ENCODE assay signal across 19 cellular contexts in the genomic region with DNA sequence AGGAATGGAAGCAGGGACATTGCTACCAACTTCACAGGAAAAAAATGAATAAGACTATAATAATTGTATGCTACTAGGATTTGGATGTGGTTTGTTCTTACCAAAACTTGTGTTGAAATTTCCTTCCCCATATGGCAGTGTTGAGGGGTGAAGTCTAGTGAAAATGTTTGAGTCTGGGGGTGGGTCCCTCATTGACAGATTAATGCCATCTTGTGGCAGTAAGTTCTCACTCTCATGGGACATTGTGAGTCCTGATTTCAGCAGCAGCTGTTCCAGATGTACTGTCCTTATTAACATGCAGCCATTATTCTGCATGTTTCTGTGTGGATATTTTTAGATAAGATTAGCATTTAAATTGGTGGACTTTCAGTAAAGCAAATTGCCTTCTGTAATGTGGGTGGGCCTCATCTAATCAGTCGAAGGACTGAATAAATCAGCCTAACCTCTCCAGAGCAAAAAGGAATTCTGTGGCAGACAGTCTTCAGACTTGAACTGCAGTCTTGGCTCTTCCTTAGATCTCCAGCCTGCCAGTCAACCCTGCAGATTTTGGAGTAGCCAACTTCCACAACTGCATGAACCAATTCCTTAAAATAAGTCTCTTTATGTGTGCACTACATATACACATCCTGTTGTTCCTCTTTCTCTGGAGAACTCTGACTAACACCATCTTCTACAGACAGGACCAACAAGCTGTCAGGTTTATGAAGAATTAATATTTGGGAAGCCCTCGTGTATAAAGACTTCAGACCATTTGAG.
"Had no signal": no experiment of that assay in that cellular context is flagged by ENCODE, and none has a peak within 500 bp of the region (broad histone marks: within the 10 kb centered on the region; RNA-seq: fewer than 3 reads in every experiment).

No MANE protein-coding gene starts in this region.

- H3K4me3 ChIP-seq: colonic mucosa, lower lobe of right lung, tibial nerve, uterus had no signal

- H3K27ac ChIP-seq: colonic mucosa, lower lobe of right lung, tibial nerve, uterus had no signal

- H3K4me3 Mint-ChIP-seq: activated CD4-positive, alpha-beta T cell treated with anti-CD3 and anti-CD28 coated beads, Interleukin-2, amount 10 ng/mL, durations not matched to agents 24 days and 14 days; activated naive CD8-positive, alpha-beta T cell treated with anti-CD3 and anti-CD28 coated beads, Interleukin-2, amount 10 ng/mL, durations not matched to agents 7 days and 5 days; brain; nephron had no signal

- DNase-seq: activated CD8-positive, alpha-beta memory T cell treated with anti-CD3 and anti-CD28 coated beads for 24 hours; activated naive CD4-positive, alpha-beta T cell; activated naive CD8-positive, alpha-beta T cell treated with anti-CD3 and anti-CD28 coated beads, Interleukin-2, amount 10 ng/mL, durations not matched to agents 7 days and 5 days; central memory CD4-positive, alpha-beta T cell; colonic mucosa; left colon; lower lobe of right lung; nucleus accumbens; posterior cingulate gyrus; retina; stimulated activated CD4-positive, alpha-beta T cell treated with anti-CD3 and anti-CD28 coated beads, Interleukin-15, amount 100 ng/mL, for 24 hours; stimulated activated CD4-positive, alpha-beta T cell treated with anti-CD3 and anti-CD28 coated beads, Interleukin-4, amount 100 ng/mL, for 24 hours; stimulated activated naive CD4-positive, alpha-beta T cell treated with Interleukin-2 at 50 U/mL for 16 hours; substantia nigra; uterus had no signal

- H3K36me3 Mint-ChIP-seq: activated naive CD8-positive, alpha-beta T cell treated with anti-CD3 and anti-CD28 coated beads, Interleukin-2, amount 10 ng/mL, durations not matched to agents 7 days and 5 days; brain had no signal

- H3K27me3 ChIP-seq: colonic mucosa, tibial nerve, uterus had no signal

- H3K4me1 ChIP-seq: colonic mucosa, lower lobe of right lung, tibial nerve, uterus had no signal

- ATAC-seq: left colon, lower lobe of right lung had no signal

- H3K9me3 ChIP-seq: colonic mucosa, lower lobe of right lung, tibial nerve, uterus had no signal

- H3K36me3 ChIP-seq: colonic mucosa, lower lobe of right lung, tibial nerve, uterus had no signal

- H3K4me1 Mint-ChIP-seq: activated CD4-positive, alpha-beta T cell treated with anti-CD3 and anti-CD28 coated beads, Interleukin-2, amount 10 ng/mL, durations not matched to agents 24 days and 14 days; activated naive CD8-positive, alpha-beta T cell treated with anti-CD3 and anti-CD28 coated beads, Interleukin-2, amount 10 ng/mL, durations not matched to agents 7 days and 5 days; nephron had no signal

- H3K27me3 Mint-ChIP-seq: brain had no signal

- H3K27ac Mint-ChIP-seq: activated CD4-positive, alpha-beta T cell treated with anti-CD3 and anti-CD28 coated beads, Interleukin-2, amount 10 ng/mL, durations not matched to agents 24 days and 14 days; activated naive CD8-positive, alpha-beta T cell treated with anti-CD3 and anti-CD28 coated beads, Interleukin-2, amount 10 ng/mL, durations not matched to agents 7 days and 5 days; brain; nephron had no signal
